9 cellular contexts compared by ENCODE assay signal in genomic region chr19:35828694-35829301, GRCh38. TPM values are rescaled to one million over a fixed set of nuclear protein-coding genes. Genes with fewer than 3 reads are reported as not detected.
A peak's percentile ranks its signal among the peaks of the same experiment; 100 is the strongest.
DNase-seq lines count a peak whose midpoint lies in the region; TF ChIP-seq lines count a peak whose summit lies in the region.
"Had no signal": no experiment of that assay in that cellular context is flagged by ENCODE, and none has a peak within 500 bp of the region (broad histone marks: within the 10 kb centered on the region; RNA-seq: fewer than 3 reads in every experiment).

No MANE protein-coding gene starts in this region.

- CTCF ChIA-PET in RWPE1 (lab: Yijun Ruan, JAX), result no interaction called here

- POLR2A ChIA-PET in RWPE1 (lab: Yijun Ruan, JAX; ENCODE audit: low non-redundant PET), result no interaction called here

- H3K36me3 Mint-ChIP-seq in immature natural killer cell, result no peaks in the 10 kb centered on the region

- no peaks in the 10 kb centered on the region for H3K36me3 ChIP-seq in spleen
- H3K36me3 ChIP-seq: tibial nerve had no signal

- no peaks in the 10 kb centered on the region for H3K4me1 ChIP-seq in spleen
- H3K4me1 ChIP-seq: tibial nerve had no signal

- H3K27me3 Mint-ChIP-seq in immature natural killer cell (ENCODE audit: low read depth in 3 of 3), result peaks cover 10 to 11% (median 11%) of the 10 kb centered on the region in 3 donors

- H3K27me3 ChIP-seq in spleen (replicated peaks in 1 of 7), result peaks cover 0 to 85% (median 6%) of the 10 kb centered on the region in 7 donors

- TF ChIP-seq CTCF in GM13976 (IDR thresholded peaks at IDR 0.05; ENCODE audit: borderline replicate concordance, control extremely low read depth, extremely low read depth, insufficient read depth, missing control alignments) (no peak), RWPE1 (conservative IDR thresholded peaks at IDR 0.05; ENCODE audit: low read depth) (no peak), spleen (IDR thresholded peaks at IDR 0.05 in 8 of 11, conservative IDR thresholded peaks at IDR 0.05 in 3 of 11) (no peak)

- 11 to 17% (median 14%) methylated on average over 12 of the region's 12 CpGs for WGBS in spleen, 5 donors

- no peaks in the 10 kb centered on the region for H3K4me1 Mint-ChIP-seq in immature natural killer cell

- no peak overlapping the region for H3K27ac Mint-ChIP-seq in immature natural killer cell

- no peak overlapping the region for H3K4me3 ChIP-seq in spleen
- H3K4me3 ChIP-seq: tibial nerve had no signal

- no peak overlapping the region for H3K4me3 Mint-ChIP-seq in immature natural killer cell

- peak; percentile 64 for DNase-seq in GM13976 (ENCODE audit: low spot score)
- peak; percentile 50 for DNase-seq in RWPE1 (ENCODE audit: low spot score)
- DNase-seq in amniotic epithelial cell (ENCODE audit: low read depth), result peak; percentile 53
- DNase-seq in immature natural killer cell, result peak; percentile 5 to 37 (median 28)
- DNase-seq in stimulated activated CD4-positive, alpha-beta T cell treated with anti-CD3 and anti-CD28 coated beads, Interleukin-4, amount 100 ng/mL, for 1 hour, result peak; percentile 57
- DNase-seq in spleen, result no peak
- no peak for DNase-seq in NCI-H1930 (lab: John Stamatoyannopoulos, UW)
- DNase-seq in NCI-H774 (lab: John Stamatoyannopoulos, UW), result no peak

- in situ Hi-C loops in GM13976 (cut with MboI; ENCODE audit: low sequenced_read_pairs, unreplicated experiment), result no loop called here

- H3K9me3 Mint-ChIP-seq in immature natural killer cell, result no peaks in the 10 kb centered on the region

- TF ChIP-seq POLR2A in spleen (IDR thresholded peaks at IDR 0.05), result no peak

- H3K9me3 ChIP-seq in spleen, result no peaks in the 10 kb centered on the region
- H3K9me3 ChIP-seq: tibial nerve had no signal

- no peak overlapping the region for H3K27ac ChIP-seq in RWPE1
- H3K27ac ChIP-seq in spleen, result no peak overlapping the region
- H3K27ac ChIP-seq: tibial nerve had no signal

- intact Hi-C loops in spleen (cut with DNase I; ENCODE audit: low total_unique reads), result no loop called here

RNA-seq across cellular contexts. Expression of gene PRODH2, which starts 16.2 kb away (rescaled TPM):
- polyA plus RNA-seq in immature natural killer cell, result not detected
- total RNA-seq in spleen, result not detected
- polyA plus RNA-seq in spleen, result under 1 TPM in 1 of 3 donors, not detected in 2; 0.06 TPM
- total RNA-seq: tibial nerve had no signal

RNA-seq across cellular contexts. Expression of gene NPHS1, which starts 23.5 kb away (rescaled TPM):
- polyA plus RNA-seq in immature natural killer cell, result not detected
- total RNA-seq in spleen, result under 1 TPM in 2 of 7 donors, not detected in 5; 0.20 to 0.60 TPM
- polyA plus RNA-seq in spleen, result under 1 TPM; 0.10 to 0.58 (median 0.13) TPM
- total RNA-seq: tibial nerve had no signal

RNA-seq across cellular contexts. Expression of gene KIRREL2, which starts 27.9 kb away (rescaled TPM):
- polyA plus RNA-seq in immature natural killer cell (under 1 TPM in 1 of 3 donors, not detected in 2; 0.19 TPM), spleen (under 1 TPM; 0.10 to 0.27 (median 0.11) TPM)
- under 1 TPM in 1 of 7 donors, not detected in 6; 0.17 TPM for total RNA-seq in spleen

RNA-seq across cellular contexts. Expression of gene APLP1, which starts 39.6 kb away (rescaled TPM):
- polyA plus RNA-seq in immature natural killer cell (under 1 TPM in 1 of 3 donors, not detected in 2; 0.72 TPM), spleen (1 to 10 TPM in 2 of 3 donors, under 1 TPM in 1; 0.99 to 2.6 (median 2.4) TPM)
- 1 to 10 TPM in 3 of 7 donors, under 1 TPM in 2, not detected in 2; 0.57 to 3.6 (median 1.1) TPM for total RNA-seq in spleen

RNA-seq across cellular contexts. Expression of gene ARHGAP33, which starts 53.4 kb away (rescaled TPM):
- polyA plus RNA-seq in immature natural killer cell (under 1 TPM in 1 of 3 donors, not detected in 2; 0.37 TPM), spleen (10 to 100 TPM in 1 of 3 donors, 1 to 10 TPM in 2; 3.1 to 10.9 (median 5.1) TPM)
- total RNA-seq in spleen, result 10 to 100 TPM in 6 of 7 donors, 1 to 10 TPM in 1; 7.4 to 25.2 (median 14.4) TPM

Comparison
In these comparisons a context has a peak if more than half of its experiments do, and no peak if none do; other contexts are left out.
1. DNase-seq: peak in GM13976 (single experiment), RWPE1 (single experiment), amniotic epithelial cell (single experiment), immature natural killer cell (3 of 3) and stimulated activated CD4-positive, alpha-beta T cell treated with anti-CD3 and anti-CD28 coated beads, Interleukin-4, amount 100 ng/mL, for 1 hour (single experiment); none in spleen (single experiment), NCI-H1930 (0 of 2) and NCI-H774 (single experiment).